In genomic region chr19:47610546-47610894, GRCh38 we compare ENCODE assay signal across 1 cellular context.
TF ChIP-seq lines count a peak whose summit lies in the region.

No MANE protein-coding gene starts in this region.

TF ChIP-seq in liver, 16 proteins besides CTCF, POLR2A, EP300 and RAD21 (continued from another document):
- TF ChIP-seq, protein P1, sequence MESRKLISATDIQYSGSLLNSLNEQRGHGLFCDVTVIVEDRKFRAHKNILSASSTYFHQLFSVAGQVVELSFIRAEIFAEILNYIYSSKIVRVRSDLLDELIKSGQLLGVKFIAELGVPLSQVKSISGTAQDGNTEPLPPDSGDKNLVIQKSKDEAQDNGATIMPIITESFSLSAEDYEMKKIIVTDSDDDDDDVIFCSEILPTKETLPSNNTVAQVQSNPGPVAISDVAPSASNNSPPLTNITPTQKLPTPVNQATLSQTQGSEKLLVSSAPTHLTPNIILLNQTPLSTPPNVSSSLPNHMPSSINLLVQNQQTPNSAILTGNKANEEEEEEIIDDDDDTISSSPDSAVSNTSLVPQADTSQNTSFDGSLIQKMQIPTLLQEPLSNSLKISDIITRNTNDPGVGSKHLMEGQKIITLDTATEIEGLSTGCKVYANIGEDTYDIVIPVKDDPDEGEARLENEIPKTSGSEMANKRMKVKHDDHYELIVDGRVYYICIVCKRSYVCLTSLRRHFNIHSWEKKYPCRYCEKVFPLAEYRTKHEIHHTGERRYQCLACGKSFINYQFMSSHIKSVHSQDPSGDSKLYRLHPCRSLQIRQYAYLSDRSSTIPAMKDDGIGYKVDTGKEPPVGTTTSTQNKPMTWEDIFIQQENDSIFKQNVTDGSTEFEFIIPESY (IDR thresholded peaks at IDR 0.05), result no peak
TF ChIP-seq in liver: peak in this region for 0.
